21 cellular contexts compared by ENCODE assay signal in genomic region chr20:10971096-10971495, GRCh38.
"Had no signal": no experiment of that assay in that cellular context is flagged by ENCODE, and none has a peak within 500 bp of the region (broad histone marks: within the 10 kb centered on the region; RNA-seq: fewer than 3 reads in every experiment).

No MANE protein-coding gene starts in this region.

- H3K4me3 ChIP-seq: colonic mucosa, esophagus squamous epithelium, hepatocyte, mucosa of descending colon, psoas muscle, spleen, testis, tibial nerve, upper lobe of right lung, vagina had no signal

- H3K27ac ChIP-seq: colonic mucosa, hepatocyte, neutrophil, psoas muscle, spleen, testis, tibial nerve, upper lobe of right lung, vagina had no signal

- H3K4me1 ChIP-seq: colonic mucosa, psoas muscle, tibial nerve, vagina had no signal

- H3K4me2 ChIP-seq: hepatocyte had no signal

- ATAC-seq: mucosa of descending colon; naive thymus-derived CD8-positive, alpha-beta T cell; psoas muscle; sciatic nerve; stimulated activated naive B cell treated with anti-CD40 and anti-IgM and Interleukin-4, amounts not matched to agents 10 μg/mL and 1 μg/mL and 100 μg/mL, for 72 hours; stimulated activated naive CD8-positive, alpha-beta T cell treated with anti-CD3 and anti-CD28 coated beads, Interleukin-15, amount 100 ng/mL, for 72 hours; upper lobe of right lung had no signal

- DNase-seq: colonic mucosa; effector CD4-positive, alpha-beta T cell; endodermal cell; esophagus squamous epithelium; foreskin melanocyte; head of caudate nucleus; mucosa of descending colon; naive thymus-derived CD8-positive, alpha-beta T cell; psoas muscle; spleen; stimulated activated CD4-positive, alpha-beta T cell treated with anti-CD3 and anti-CD28 coated beads, Interleukin-2, amount 100 ng/mL, for 24 hours; stimulated activated CD4-positive, alpha-beta T cell treated with anti-CD3 and anti-CD28 coated beads, Interleukin-4, amount 100 ng/mL, for 4 hours; stimulated activated naive B cell treated with anti-CD40 and anti-IgM and Interleukin-4, amounts not matched to agents 10 μg/mL and 1 μg/mL and 100 μg/mL, for 72 hours; stimulated activated naive CD8-positive, alpha-beta T cell treated with anti-CD3 and anti-CD28 coated beads, Interleukin-15, amount 100 ng/mL, for 72 hours; testis; upper lobe of right lung had no signal

- H3K36me3 ChIP-seq: colonic mucosa, esophagus squamous epithelium, neutrophil, spleen, tibial nerve, upper lobe of right lung, vagina had no signal

- H2AFZ ChIP-seq: hepatocyte had no signal

- H3K27me3 ChIP-seq: colonic mucosa, esophagus squamous epithelium, hepatocyte, neutrophil, spleen, testis, tibial nerve, upper lobe of right lung, vagina had no signal

- H3K9me3 ChIP-seq: colonic mucosa, esophagus squamous epithelium, mucosa of descending colon, neutrophil, psoas muscle, spleen, testis, tibial nerve, upper lobe of right lung, vagina had no signal
